ENCODE assay signal across 14 cellular contexts in genomic region chr1:100883963-100884362, GRCh38. TPM values are rescaled to one million over a fixed set of nuclear protein-coding genes. Genes with fewer than 3 reads are reported as not detected.
DNase-seq lines count a peak whose midpoint lies in the region; ATAC-seq and TF ChIP-seq lines count a peak whose summit lies in the region.
"Had no signal": no experiment of that assay in that cellular context is flagged by ENCODE, and none has a peak within 500 bp of the region (broad histone marks: within the 10 kb centered on the region; RNA-seq: fewer than 3 reads in every experiment).

No MANE protein-coding gene starts in this region.

- peaks cover 19% of the 10 kb centered on the region for H3K4me1 Mint-ChIP-seq in MCF 10A (ENCODE audit: insufficient read depth, unreplicated experiment)
- H3K4me1 Mint-ChIP-seq: CD4-positive, CD25-positive, alpha-beta regulatory T cell; GM23338; WTC11 had no signal

- TF ChIP-seq CTCF in MCF 10A (IDR thresholded peaks at IDR 0.05; ENCODE audit: unreplicated experiment) (peak; percentile 15), breast epithelium (IDR thresholded peaks at IDR 0.05) (no peak), fibroblast of mammary gland (conservative IDR thresholded peaks at IDR 0.05; ENCODE audit: control insufficient read depth, insufficient read depth, low read depth, low read length) (peak; percentile 27)

- H3K27me3 Mint-ChIP-seq in MCF 10A (ENCODE audit: insufficient read depth, unreplicated experiment) = no peaks in the 10 kb centered on the region
- H3K27me3 Mint-ChIP-seq: stimulated activated naive CD8-positive, alpha-beta T cell treated with anti-CD3 and anti-CD28 coated beads, Interleukin-15, Interleukin-2, amounts not matched to agents 100 ng/mL and 50 ng/mL, for 24 hours had no signal

- no TSS peak for BruUV-seq in MCF 10A (replicated peaks; lab: Mats Ljungman, UMichigan)

- no peaks in the 10 kb centered on the region for H3K9me3 Mint-ChIP-seq in MCF 10A (ENCODE audit: unreplicated experiment)
- H3K9me3 Mint-ChIP-seq: activated naive CD4-positive, alpha-beta T cell treated with anti-CD3 and anti-CD28 coated beads for 36 hours had no signal

- no peaks in the 10 kb centered on the region for H3K27me3 ChIP-seq in breast epithelium

- intact Hi-C loops in MCF 10A (cut with micrococcal nuclease) (loop anchor here (1.0 kb wide), 1 partner anchor 404 kb away; no protein-coding TSS in a partner anchor), breast epithelium (cut with DNase I; ENCODE audit: low total_unique reads) (no loop called here)

- ATAC-seq in HG02973 (IDR thresholded peaks at IDR 0.05; ENCODE audit: unreplicated experiment) (no peak), GM21447 (IDR thresholded peaks at IDR 0.05; ENCODE audit: unreplicated experiment) (no peak)
- ATAC-seq: GM23338, WTC11 had no signal

- peaks cover 14% of the 10 kb centered on the region for H3K36me3 Mint-ChIP-seq in MCF 10A (ENCODE audit: insufficient read depth, unreplicated experiment)

- H3K27ac ChIP-seq in breast epithelium = no peak overlapping the region

- H3K36me3 ChIP-seq in breast epithelium = no peaks in the 10 kb centered on the region

- no peak overlapping the region for H3K4me3 Mint-ChIP-seq in MCF 10A (ENCODE audit: unreplicated experiment)
- H3K4me3 Mint-ChIP-seq: activated naive CD4-positive, alpha-beta T cell treated with anti-CD3 and anti-CD28 coated beads for 36 hours; CD4-positive, CD25-positive, alpha-beta regulatory T cell; GM23338; stimulated activated naive CD8-positive, alpha-beta T cell treated with anti-CD3 and anti-CD28 coated beads, Interleukin-15, Interleukin-2, amounts not matched to agents 100 ng/mL and 50 ng/mL, for 24 hours; WTC11 had no signal

- no peaks in the 10 kb centered on the region for H3K9me3 ChIP-seq in breast epithelium

- POLR2A ChIA-PET in MCF 10A (lab: Yijun Ruan, JAX) = interaction anchor here (0.5 to 8.1 kb wide), 6 partner anchors 8 to 1128 kb away, joined by 3 to 139 read pairs (median 4); partner anchors contain the start of genes EXTL2, FRRS1 and SLC30A7

- no peak for TF ChIP-seq POLR2A in breast epithelium (IDR thresholded peaks at IDR 0.05)

- H3K4me3 ChIP-seq in breast epithelium = no peak overlapping the region
- no peak overlapping the region for H3K4me3 ChIP-seq in fibroblast of mammary gland (ENCODE audit: control insufficient read depth, low read depth, low read length)
- H3K4me3 ChIP-seq: GM23338, lung had no signal

- H3K4me1 ChIP-seq in breast epithelium = no peaks in the 10 kb centered on the region

- CTCF ChIA-PET in MCF 10A (lab: Yijun Ruan, JAX) = interaction anchor here (0.6 to 3.8 kb wide), 12 partner anchors 11 to 1105 kb away, joined by 3 to 20 read pairs (median 4); partner anchors contain the start of gene EXTL2

- H3K27ac Mint-ChIP-seq in MCF 10A (ENCODE audit: low read depth, unreplicated experiment) = peak overlapping the region; percentile 21
- H3K27ac Mint-ChIP-seq: activated naive CD4-positive, alpha-beta T cell treated with anti-CD3 and anti-CD28 coated beads for 36 hours; CD4-positive, CD25-positive, alpha-beta regulatory T cell; GM23338; stimulated activated naive CD8-positive, alpha-beta T cell treated with anti-CD3 and anti-CD28 coated beads, Interleukin-15, Interleukin-2, amounts not matched to agents 100 ng/mL and 50 ng/mL, for 24 hours; WTC11 had no signal

- DNase-seq in MCF 10A (ENCODE audit: unreplicated experiment) (peak; percentile 68), breast epithelium (ENCODE audit: low spot score in 2 of 2) (no peak), RKO (ENCODE audit: low spot score) (peak; percentile 83), fibroblast of mammary gland (ENCODE audit: low read depth) (peak; percentile 66), NCI-H524 (lab: John Stamatoyannopoulos, UW) (no peak)
- no peak for DNase-seq in activated naive CD4-positive, alpha-beta T cell treated with anti-CD3 and anti-CD28 coated beads, Interleukin-2, amount 50 U/mL, for 16 hours
- DNase-seq: activated naive CD4-positive, alpha-beta T cell treated with anti-CD3 and anti-CD28 coated beads for 36 hours; CD4-positive, CD25-positive, alpha-beta regulatory T cell had no signal

RNA-seq across cellular contexts. Expression of gene EXTL2, which starts 10.7 kb away (rescaled TPM):
- total RNA-seq in MCF 10A (2022) (10.2 and 15.2 TPM in 2 replicates), breast epithelium (10 to 100 TPM in 2 of 3 donors, 1 to 10 TPM in 1; 8.3 to 17.0 (median 15.4) TPM)

RNA-seq across cellular contexts. Expression of gene SLC30A7, which starts 11.9 kb away (rescaled TPM):
- 55.0 and 59.5 TPM in 2 replicates for total RNA-seq in MCF 10A (2022)
- total RNA-seq in breast epithelium = 10 to 100 TPM; 19.5 to 33.8 (median 25.9) TPM

Comparison
In these comparisons a context has a peak if more than half of its experiments do, and no peak if none do; other contexts are left out.
1. DNase-seq: peak in MCF 10A (single experiment), RKO (single experiment) and fibroblast of mammary gland (single experiment); none in breast epithelium (0 of 2), activated naive CD4-positive, alpha-beta T cell treated with anti-CD3 and anti-CD28 coated beads, Interleukin-2, amount 50 U/mL, for 16 hours (single experiment) and NCI-H524 (0 of 2).
2. CTCF ChIP-seq: peak in MCF 10A (single experiment) and fibroblast of mammary gland (single experiment); none in breast epithelium (0 of 3).